In the genomic region with DNA sequence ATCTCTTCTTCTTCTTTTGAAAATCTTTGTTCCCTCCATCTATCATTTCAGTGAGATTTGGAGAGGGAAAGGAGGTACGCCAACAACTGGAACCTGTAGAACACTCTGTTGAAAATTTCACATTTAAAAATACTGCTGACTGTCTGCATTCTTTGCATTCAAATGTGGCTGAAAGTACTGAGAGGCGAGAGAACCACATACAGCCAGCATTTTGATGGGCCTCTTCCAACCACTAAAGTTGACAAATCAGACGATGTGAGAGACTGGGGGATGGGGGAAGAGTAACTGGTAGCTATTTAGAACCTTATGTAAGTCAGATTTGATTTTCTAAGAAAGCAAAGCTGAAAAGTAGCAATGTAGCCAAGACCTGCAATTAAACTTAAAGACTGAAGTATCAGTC, we compare ENCODE assay signal across 11 cellular contexts.
A peak's percentile ranks its signal among the peaks of the same experiment; 100 is the strongest.
DNase-seq lines count a peak whose midpoint lies in the region; TF ChIP-seq lines count a peak whose summit lies in the region.
"Had no signal": no experiment of that assay in that cellular context is flagged by ENCODE, and none has a peak within 500 bp of the region (broad histone marks: within the 10 kb centered on the region; RNA-seq: fewer than 3 reads in every experiment).

No MANE protein-coding gene starts in this region.

- H3K4me3 Mint-ChIP-seq in chondrocyte (ENCODE audit: unreplicated experiment) (no peak overlapping the region), osteocyte (ENCODE audit: unreplicated experiment) (no peak overlapping the region)

- H3K27me3 Mint-ChIP-seq in chondrocyte (ENCODE audit: low read depth) (no peaks in the 10 kb centered on the region), osteocyte (ENCODE audit: unreplicated experiment) (no peaks in the 10 kb centered on the region)

- in situ Hi-C loops in G401 (cut with HindIII; ENCODE audit: low sequenced_read_pairs): no loop called here

- TF ChIP-seq CTCF in AG10803 (conservative IDR thresholded peaks at IDR 0.05; ENCODE audit: low read length) (no peak), chondrocyte (IDR thresholded peaks at IDR 0.05) (no peak), osteocyte (IDR thresholded peaks at IDR 0.05) (no peak)

- peak overlapping the region; percentile 82 for H3K27ac Mint-ChIP-seq in chondrocyte (ENCODE audit: unreplicated experiment)
- peak overlapping the region; percentile 56 for H3K27ac Mint-ChIP-seq in osteocyte (ENCODE audit: unreplicated experiment)

- H3K9me3 Mint-ChIP-seq in chondrocyte (ENCODE audit: low read depth): no peaks in the 10 kb centered on the region
- no peaks in the 10 kb centered on the region for H3K9me3 Mint-ChIP-seq in osteocyte (ENCODE audit: unreplicated experiment)

- H3K36me3 Mint-ChIP-seq in chondrocyte (ENCODE audit: low read depth) (peaks cover 53% of the 10 kb centered on the region), osteocyte (ENCODE audit: unreplicated experiment) (peaks cover 53% of the 10 kb centered on the region)

- DNase-seq in AG10803 (ENCODE audit: low read depth) (peak; percentile 85), M059J (ENCODE audit: low read depth) (peak; percentile 62), chondrocyte (ENCODE audit: low spot score) (no peak), osteocyte (ENCODE audit: extremely low spot score, unreplicated experiment) (no peak), G401 (ENCODE audit: low spot score) (no peak), SHP77 treated with DMSO at 0.1 percent for 48 hours (lab: John Stamatoyannopoulos, UW) (no peak), SK-N-DZ (ENCODE audit: low spot score) (no peak), AML-193 (lab: John Stamatoyannopoulos, UW) (no peak)
- DNase-seq: lower lobe of right lung, NCI-H1105, PC-9 had no signal

- H3K4me3 ChIP-seq in AG10803 (ENCODE audit: low read length): no peak overlapping the region
- H3K4me3 ChIP-seq: lower lobe of right lung, PC-9 had no signal

- H3K4me1 Mint-ChIP-seq in chondrocyte (ENCODE audit: low read depth): peaks cover 49% of the 10 kb centered on the region
- H3K4me1 Mint-ChIP-seq in osteocyte (ENCODE audit: unreplicated experiment): peaks cover 18% of the 10 kb centered on the region

Comparison
In these comparisons a context has a peak if more than half of its experiments do, and no peak if none do; other contexts are left out.
1. DNase-seq: peak in AG10803 (single experiment) and M059J (single experiment); none in chondrocyte (single experiment), osteocyte (single experiment), G401 (single experiment), SHP77 treated with DMSO at 0.1 percent for 48 hours (single experiment), SK-N-DZ (single experiment) and AML-193 (0 of 2).